In genomic region chr19:17933414-17934129, GRCh38 we compare ENCODE assay signal across 8 cellular contexts. TPM values are rescaled to one million over a fixed set of nuclear protein-coding genes. Genes with fewer than 3 reads are reported as not detected.
DNase-seq lines count a peak whose midpoint lies in the region; ATAC-seq and TF ChIP-seq lines count a peak whose summit lies in the region.

No MANE protein-coding gene starts in this region.

- peaks cover 12% of the 10 kb centered on the region for H3K36me3 Mint-ChIP-seq in activated CD4-positive, alpha-beta T cell treated with anti-CD3 and anti-CD28 coated beads for 36 hours (ENCODE audit: low read depth)
- H3K36me3 Mint-ChIP-seq in activated B cell treated with CpG ODN at 0.5 μM for 24 hours (ENCODE audit: low read depth), result peaks cover 12% of the 10 kb centered on the region

- CTCF ChIA-PET in activated CD4-positive, alpha-beta T cell treated with anti-CD3 and anti-CD28 coated beads for 36 hours (lab: Charles Lee), result interaction anchor here (0.5 to 5.1 kb wide), 30 partner anchors 11 to 359 kb away, joined by 3 to 102 read pairs (median 5); partner anchors contain the start of genes ARRDC2, JAK3, RPL18A and SLC5A5
- CTCF ChIA-PET in activated B cell treated with CpG ODN at 0.5 μM for 24 hours (lab: Charles Lee), result interaction anchor here (0.7 to 4.7 kb wide), 13 partner anchors 12 to 178 kb away, joined by 3 to 201 read pairs (median 5); partner anchors contain the start of genes RPL18A and SLC5A5

- no peaks in the 10 kb centered on the region for H3K9me3 ChIP-seq in stomach

- peaks cover 21 to 36% (median 28%) of the 10 kb centered on the region in 4 donors for H3K4me1 ChIP-seq in stomach

- no peak for DNase-seq in activated CD4-positive, alpha-beta T cell treated with anti-CD3 and anti-CD28 coated beads for 36 hours
- no peak for DNase-seq in activated CD4-positive, alpha-beta T cell treated with anti-CD3 and anti-CD28 coated beads for 48 hours
- DNase-seq in activated B cell treated with CpG ODN at 0.5 μM for 24 hours (no peak), stomach (no peak), NCI-H748 (lab: John Stamatoyannopoulos, UW; ENCODE audit: unreplicated experiment) (no peak), mucosa of gallbladder (ENCODE audit: low spot score) (no peak)

- no peak for ATAC-seq in activated CD4-positive, alpha-beta T cell treated with anti-CD3 and anti-CD28 coated beads for 36 hours
- ATAC-seq in activated B cell treated with CpG ODN at 0.5 μM for 24 hours (ENCODE audit: low read depth) (no peak), GM21825 (IDR thresholded peaks at IDR 0.05; ENCODE audit: unreplicated experiment) (no peak)

- intact Hi-C loops in activated CD4-positive, alpha-beta T cell treated with anti-CD3 and anti-CD28 coated beads for 36 hours (cut with DNase I, micrococcal nuclease), result loop anchor here (1.0 to 5.0 kb wide), 3 partner anchors 14 to 136 kb away; partner anchors contain the start of genes B3GNT3 (in 1 of the 2) and SLC5A5 (in 1 of the 2)
- intact Hi-C loops in activated B cell treated with CpG ODN at 0.5 μM for 24 hours (cut with micrococcal nuclease), result loop anchor here (2.0 to 5.0 kb wide), 4 partner anchors 156 to 481 kb away; no protein-coding TSS in a partner anchor
- intact Hi-C loops in stomach (cut with DNase I; ENCODE audit: low total_unique reads), result loop anchor here (5.0 kb wide), 1 partner anchor 61 kb away; the partner anchor contains the start of gene SLC5A5

- no peaks in the 10 kb centered on the region for H3K27me3 ChIP-seq in stomach

- H3K27ac Mint-ChIP-seq in activated CD4-positive, alpha-beta T cell treated with anti-CD3 and anti-CD28 coated beads for 36 hours, result peak overlapping the region; percentile 92
- H3K27ac Mint-ChIP-seq in activated B cell treated with CpG ODN at 0.5 μM for 24 hours, result peak overlapping the region; percentile 94

- H3K27me3 Mint-ChIP-seq in activated CD4-positive, alpha-beta T cell treated with anti-CD3 and anti-CD28 coated beads for 36 hours, result no peaks in the 10 kb centered on the region
- H3K27me3 Mint-ChIP-seq in activated B cell treated with CpG ODN at 0.5 μM for 24 hours, result no peaks in the 10 kb centered on the region

- H3K9me3 Mint-ChIP-seq in activated CD4-positive, alpha-beta T cell treated with anti-CD3 and anti-CD28 coated beads for 36 hours (ENCODE audit: low read depth), result no peaks in the 10 kb centered on the region
- H3K9me3 Mint-ChIP-seq in activated B cell treated with CpG ODN at 0.5 μM for 24 hours, result no peaks in the 10 kb centered on the region

- peaks cover 18% of the 10 kb centered on the region for H3K4me1 Mint-ChIP-seq in activated CD4-positive, alpha-beta T cell treated with anti-CD3 and anti-CD28 coated beads for 36 hours
- peaks cover 25% of the 10 kb centered on the region for H3K4me1 Mint-ChIP-seq in activated B cell treated with CpG ODN at 0.5 μM for 24 hours

- TF ChIP-seq EP300 in stomach (IDR thresholded peaks at IDR 0.05), result no peak

- POLR2A ChIA-PET in activated CD4-positive, alpha-beta T cell treated with anti-CD3 and anti-CD28 coated beads for 36 hours (lab: Charles Lee), result interaction anchor here (0.6 to 1.5 kb wide), 9 partner anchors 62 to 348 kb away, joined by 3 to 38 read pairs (median 4); partner anchors contain the start of genes JUND, RPL18A and SLC5A5
- POLR2A ChIA-PET in activated B cell treated with CpG ODN at 0.5 μM for 24 hours (lab: Charles Lee), result interaction anchor here (0.6 to 5.0 kb wide), 25 partner anchors 14 to 459 kb away, joined by 3 to 299 read pairs (median 5); partner anchors contain the start of genes JAK3, RPL18A and SLC5A5

- TF ChIP-seq CTCF in activated B cell treated with CpG ODN at 0.5 μM for 24 hours (IDR thresholded peaks at IDR 0.05), result no peak
- TF ChIP-seq CTCF in stomach (IDR thresholded peaks at IDR 0.05), result no peak

- peaks cover 5 to 28% (median 24%) of the 10 kb centered on the region in 4 donors for H3K36me3 ChIP-seq in stomach

- H3K4me3 ChIP-seq in iPS-11a (ENCODE audit: low read depth, low read length) (peak overlapping the region; percentile 89), stomach (peak overlapping the region; percentile 70 to 87 (median 78))

- TF ChIP-seq POLR2A in stomach (IDR thresholded peaks at IDR 0.05), result no peak

- WGBS in stomach, 5 donors, result 15 to 19% (median 17%) methylated on average over 19 of the region's 19 CpGs

- peak overlapping the region; percentile 88 for H3K4me3 Mint-ChIP-seq in activated CD4-positive, alpha-beta T cell treated with anti-CD3 and anti-CD28 coated beads for 36 hours
- peak overlapping the region; percentile 88 for H3K4me3 Mint-ChIP-seq in activated B cell treated with CpG ODN at 0.5 μM for 24 hours

- peak overlapping the region in 4 of 5 donors; percentile 85 to 91 (median 87) for H3K27ac ChIP-seq in stomach

RNA-seq across cellular contexts. Expression of gene CCDC124, which starts 0.8 kb away (rescaled TPM):
- total RNA-seq in activated CD4-positive, alpha-beta T cell treated with anti-CD3 and anti-CD28 coated beads for 36 hours, result 100 to 1,000 TPM in 1 of 2 experiments, 10 to 100 TPM in 1; 99.3 to 131 TPM
- total RNA-seq in activated B cell treated with CpG ODN at 0.5 μM for 24 hours (49.9 and 59.5 TPM in 2 replicates), stomach (10 to 100 TPM; 15.8 to 98.7 (median 68.7) TPM), mucosa of gallbladder (68.3 TPM)
- 100 to 1,000 TPM; 107 to 149 (median 124) TPM for polyA plus RNA-seq in stomach

RNA-seq across cellular contexts. Expression of gene KCNN1, which starts 33.3 kb away (rescaled TPM):
- total RNA-seq in activated CD4-positive, alpha-beta T cell treated with anti-CD3 and anti-CD28 coated beads for 36 hours, result under 1 TPM in 1 of 2 experiments, not detected in 1; 0.05 TPM
- 0.17 TPM in 1 of 2 replicates, not detected in the other for total RNA-seq in activated B cell treated with CpG ODN at 0.5 μM for 24 hours
- not detected for total RNA-seq in stomach
- under 1 TPM in 2 of 3 donors, not detected in 1; 0.23 to 0.46 TPM for polyA plus RNA-seq in stomach
- total RNA-seq in mucosa of gallbladder, result 1.6 TPM
